ENCODE assay signal across 1 cellular context in the genomic region with DNA sequence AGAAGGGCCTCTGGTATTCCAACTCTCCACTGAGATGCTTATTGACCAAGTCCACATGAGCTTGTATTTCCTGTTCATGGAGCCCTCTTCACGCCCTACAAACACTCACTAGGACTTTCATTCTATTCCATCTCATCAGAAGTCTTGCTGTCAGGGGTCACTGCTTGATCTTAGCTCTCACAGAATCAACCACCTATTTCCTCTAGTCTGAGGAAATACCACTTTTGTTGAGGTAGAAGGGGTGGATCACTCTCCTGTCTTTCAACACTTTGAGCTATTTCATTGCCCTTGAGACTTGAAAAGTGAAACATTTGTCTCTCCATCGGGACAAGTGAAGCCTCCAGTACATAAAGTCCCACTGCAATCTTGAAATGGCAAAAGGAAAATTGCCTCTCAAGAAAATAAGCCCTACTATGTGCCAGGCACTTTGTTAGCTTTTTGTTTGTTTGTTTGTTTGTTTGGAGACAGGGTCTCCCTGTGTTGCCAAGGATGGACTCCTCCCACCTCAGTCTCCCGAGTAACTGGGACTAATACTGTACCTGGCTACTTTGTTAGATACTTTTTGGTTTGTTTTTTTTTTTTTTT.
TF ChIP-seq lines count a peak whose summit lies in the region.

No MANE protein-coding gene starts in this region.

TF ChIP-seq in SK-N-SH, 30 proteins besides CTCF, POLR2A, EP300 and RAD21:
- TF ChIP-seq ELF1 (IDR thresholded peaks at IDR 0.05): no peak
- no peak for TF ChIP-seq TCF12 (IDR thresholded peaks at IDR 0.05)
- TF ChIP-seq EZH2phosphoT487 (IDR thresholded peaks at IDR 0.05; ENCODE audit: borderline replicate concordance, low read depth): no peak
- TF ChIP-seq, protein P1, sequence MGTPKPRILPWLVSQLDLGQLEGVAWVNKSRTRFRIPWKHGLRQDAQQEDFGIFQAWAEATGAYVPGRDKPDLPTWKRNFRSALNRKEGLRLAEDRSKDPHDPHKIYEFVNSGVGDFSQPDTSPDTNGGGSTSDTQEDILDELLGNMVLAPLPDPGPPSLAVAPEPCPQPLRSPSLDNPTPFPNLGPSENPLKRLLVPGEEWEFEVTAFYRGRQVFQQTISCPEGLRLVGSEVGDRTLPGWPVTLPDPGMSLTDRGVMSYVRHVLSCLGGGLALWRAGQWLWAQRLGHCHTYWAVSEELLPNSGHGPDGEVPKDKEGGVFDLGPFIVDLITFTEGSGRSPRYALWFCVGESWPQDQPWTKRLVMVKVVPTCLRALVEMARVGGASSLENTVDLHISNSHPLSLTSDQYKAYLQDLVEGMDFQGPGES (IDR thresholded peaks at IDR 0.05; ENCODE audit: low read depth, low read length): no peak
- TF ChIP-seq TEAD4 (IDR thresholded peaks at IDR 0.05; ENCODE audit: borderline replicate concordance, insufficient read depth): no peak
- no peak for TF ChIP-seq RFX5 (IDR thresholded peaks at IDR 0.05; ENCODE audit: low read length)
- TF ChIP-seq RXRA (IDR thresholded peaks at IDR 0.05; ENCODE audit: borderline replicate concordance, low read depth): no peak
- no peak for TF ChIP-seq GABPA (IDR thresholded peaks at IDR 0.05; ENCODE audit: low read depth)
- no peak for TF ChIP-seq FOSL2 (IDR thresholded peaks at IDR 0.05; ENCODE audit: borderline replicate concordance, low read depth)
- TF ChIP-seq TAF1 (IDR thresholded peaks at IDR 0.05; ENCODE audit: borderline replicate concordance, low read depth, low read length): no peak
